1 cellular context compared by ENCODE assay signal in genomic region chr5:151689591-151689990, GRCh38. TPM values are rescaled to one million over a fixed set of nuclear protein-coding genes. Genes with fewer than 3 reads are reported as not detected.
"Had no signal": no experiment of that assay in that cellular context is flagged by ENCODE, and none has a peak within 500 bp of the region (broad histone marks: within the 10 kb centered on the region; RNA-seq: fewer than 3 reads in every experiment).

No MANE protein-coding gene starts in this region.

RNA-seq across cellular contexts. Expression of gene SPARC, which starts 2.9 kb away (rescaled TPM):
- total RNA-seq: HT-29 had no signal
